Comparison of ENCODE assay signal across 8 cellular contexts in the genomic region with DNA sequence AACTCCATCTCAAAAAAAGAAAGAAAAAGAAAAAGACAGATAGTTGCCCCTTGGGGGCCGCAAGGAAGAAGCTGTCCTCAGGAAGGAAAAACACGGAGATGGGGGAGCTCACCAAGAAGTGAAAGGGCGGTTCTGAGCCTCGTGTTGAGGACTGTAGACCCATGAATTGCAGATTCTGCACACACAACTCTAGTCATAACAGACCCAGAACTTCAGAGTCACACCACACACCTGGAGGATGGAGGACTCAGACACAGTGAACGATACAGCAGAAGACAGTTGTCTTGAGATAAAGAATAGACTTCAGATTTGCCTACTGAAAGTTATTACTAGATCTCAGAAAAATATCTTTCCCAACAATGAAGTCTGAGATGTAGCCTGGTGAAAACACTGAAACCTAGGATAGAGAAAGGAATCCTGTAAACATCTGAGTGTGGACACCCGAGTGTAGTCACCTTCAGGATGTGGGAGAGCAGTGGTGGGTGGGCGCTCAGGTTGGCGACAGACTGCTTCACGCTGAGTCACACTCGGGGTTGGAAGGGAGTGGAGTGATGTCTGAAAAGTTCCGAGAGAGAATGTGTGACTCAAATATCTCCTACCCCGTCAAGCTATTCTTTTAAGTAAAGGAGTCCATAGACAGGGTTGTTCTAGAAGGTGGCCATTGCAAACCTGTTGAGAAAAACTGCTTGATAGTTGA.
DNase-seq lines count a peak whose midpoint lies in the region; ATAC-seq and TF ChIP-seq lines count a peak whose summit lies in the region.
"Had no signal": no experiment of that assay in that cellular context is flagged by ENCODE, and none has a peak within 500 bp of the region (broad histone marks: within the 10 kb centered on the region; RNA-seq: fewer than 3 reads in every experiment).

No MANE protein-coding gene starts in this region.

- ATAC-seq in GM19328 (IDR thresholded peaks at IDR 0.05; ENCODE audit: unreplicated experiment) (no peak), GM21390 (IDR thresholded peaks at IDR 0.05; ENCODE audit: unreplicated experiment) (no peak), GM21528 (IDR thresholded peaks at IDR 0.05; ENCODE audit: low FRiP score, unreplicated experiment) (no peak)

- peak overlapping the region; percentile 28 for H3K4me3 Mint-ChIP-seq in activated T-helper 1 cell treated with anti-CD3 and anti-CD28 coated beads, Interleukin-12 subunit alpha, Interleukin-12 subunit beta, Interleukin-2, Interleukin-4 antibody, amounts not matched to agents 30 ng/mL and 10 ng/mL and 1 ng/mL, durations not matched to agents 14 hours and 24 hours and 36 hours

- H3K27ac Mint-ChIP-seq in activated T-helper 1 cell treated with anti-CD3 and anti-CD28 coated beads, Interleukin-12 subunit alpha, Interleukin-12 subunit beta, Interleukin-2, Interleukin-4 antibody, amounts not matched to agents 30 ng/mL and 10 ng/mL and 1 ng/mL, durations not matched to agents 14 hours and 24 hours and 36 hours = peak overlapping the region; percentile 73

- no peaks in the 10 kb centered on the region for H3K9me3 ChIP-seq in SJSA1 (replicated peaks)

- intact Hi-C loops in activated T-helper 1 cell treated with anti-CD3 and anti-CD28 coated beads, Interleukin-12 subunit alpha, Interleukin-12 subunit beta, Interleukin-2, Interleukin-4 antibody, amounts not matched to agents 30 ng/mL and 10 ng/mL and 1 ng/mL, durations not matched to agents 14 hours and 24 hours and 36 hours (cut with micrococcal nuclease) = loop anchor here (2.0 to 10.0 kb wide), 3 partner anchors 51 to 195 kb away; partner anchors contain the start of genes AGPAT4 and MAP3K4

- no peaks in the 10 kb centered on the region for H3K9me3 Mint-ChIP-seq in activated T-helper 1 cell treated with anti-CD3 and anti-CD28 coated beads, Interleukin-12 subunit alpha, Interleukin-12 subunit beta, Interleukin-2, Interleukin-4 antibody, amounts not matched to agents 30 ng/mL and 10 ng/mL and 1 ng/mL, durations not matched to agents 14 hours and 24 hours and 36 hours

- peaks cover 14% of the 10 kb centered on the region for H3K4me1 ChIP-seq in SJSA1 (replicated peaks)

- TF ChIP-seq CTCF in kidney epithelial cell (IDR thresholded peaks at IDR 0.05; ENCODE audit: insufficient read depth, low read length, poor library complexity, severe bottlenecking) = no peak

- H3K27me3 ChIP-seq in SJSA1 (replicated peaks) = no peaks in the 10 kb centered on the region
- no peaks in the 10 kb centered on the region for H3K27me3 ChIP-seq in kidney epithelial cell (ENCODE audit: control insufficient read depth, insufficient read depth, low read length)

- DNase-seq in SJSA1 (ENCODE audit: low read depth in 1 of 2, low spot score in 2 of 2) (peak; percentile 73 to 90), kidney epithelial cell (ENCODE audit: low read depth) (peak; percentile 67)
- peak; percentile 22 for DNase-seq in activated T-helper 1 cell treated with anti-CD3 and anti-CD28 coated beads, Interleukin-12 subunit alpha, Interleukin-12 subunit beta, Interleukin-2, Interleukin-4 antibody, amounts not matched to agents 30 ng/mL and 10 ng/mL and 1 ng/mL, durations not matched to agents 14 hours and 24 hours and 36 hours (ENCODE audit: low spot score)
- DNase-seq in stimulated activated CD8-positive, alpha-beta memory T cell treated with anti-CD3 and anti-CD28 coated beads, Interleukin-7, amount 100 ng/mL, for 48 hours (ENCODE audit: extremely low read depth in 1 of 2, low read depth in 1 of 2) = peak; percentile 36 to 71
- DNase-seq: NCI-H1694 treated with DMSO at 0.1 percent for 48 hours had no signal

- H3K36me3 ChIP-seq in SJSA1 = peaks cover 68% of the 10 kb centered on the region
- H3K36me3 ChIP-seq in kidney epithelial cell (ENCODE audit: control insufficient read depth, insufficient read depth, low read length) = peaks cover 5% of the 10 kb centered on the region

- peaks cover 8% of the 10 kb centered on the region for H3K36me3 Mint-ChIP-seq in activated T-helper 1 cell treated with anti-CD3 and anti-CD28 coated beads, Interleukin-12 subunit alpha, Interleukin-12 subunit beta, Interleukin-2, Interleukin-4 antibody, amounts not matched to agents 30 ng/mL and 10 ng/mL and 1 ng/mL, durations not matched to agents 14 hours and 24 hours and 36 hours (ENCODE audit: low read depth)

- no peak overlapping the region for H3K4me3 ChIP-seq in SJSA1
- no peak overlapping the region for H3K4me3 ChIP-seq in kidney epithelial cell (ENCODE audit: low read depth, low read length)

- H3K27me3 Mint-ChIP-seq in activated T-helper 1 cell treated with anti-CD3 and anti-CD28 coated beads, Interleukin-12 subunit alpha, Interleukin-12 subunit beta, Interleukin-2, Interleukin-4 antibody, amounts not matched to agents 30 ng/mL and 10 ng/mL and 1 ng/mL, durations not matched to agents 14 hours and 24 hours and 36 hours (ENCODE audit: insufficient read depth) = no peaks in the 10 kb centered on the region

- no peaks in the 10 kb centered on the region for H3K4me1 Mint-ChIP-seq in activated T-helper 1 cell treated with anti-CD3 and anti-CD28 coated beads, Interleukin-12 subunit alpha, Interleukin-12 subunit beta, Interleukin-2, Interleukin-4 antibody, amounts not matched to agents 30 ng/mL and 10 ng/mL and 1 ng/mL, durations not matched to agents 14 hours and 24 hours and 36 hours (ENCODE audit: low read depth)

- peak overlapping the region; percentile 65 for H3K27ac ChIP-seq in SJSA1

Comparison
In these comparisons a context has a peak if more than half of its experiments do, and no peak if none do; other contexts are left out.
1. DNase-seq: peak in every context shown above with its lines; median percentile 82 in SJSA1; 67 in kidney epithelial cell; 54 in stimulated activated CD8-positive, alpha-beta memory T cell treated with anti-CD3 and anti-CD28 coated beads, Interleukin-7, amount 100 ng/mL, for 48 hours; 22 in activated T-helper 1 cell treated with anti-CD3 and anti-CD28 coated beads, Interleukin-12 subunit alpha, Interleukin-12 subunit beta, Interleukin-2, Interleukin-4 antibody, amounts not matched to agents 30 ng/mL and 10 ng/mL and 1 ng/mL, durations not matched to agents 14 hours and 24 hours and 36 hours.